15 cellular contexts compared by ENCODE assay signal in genomic region chr17:27810902-27811557, GRCh38. TPM values are rescaled to one million over a fixed set of nuclear protein-coding genes. Genes with fewer than 3 reads are reported as not detected.
DNase-seq lines count a peak whose midpoint lies in the region; ATAC-seq, FAIRE-seq and TF ChIP-seq lines count a peak whose summit lies in the region.
"Had no signal": no experiment of that assay in that cellular context is flagged by ENCODE, and none has a peak within 500 bp of the region (broad histone marks: within the 10 kb centered on the region; RNA-seq: fewer than 3 reads in every experiment).

No MANE protein-coding gene starts in this region.

- no peak overlapping the region for H3K4me3 Mint-ChIP-seq in activated CD8-positive, alpha-beta memory T cell treated with anti-CD3 and anti-CD28 coated beads, Interleukin-2, amount 10 ng/mL, durations not matched to agents 7 days and 5 days
- no peak overlapping the region for H3K4me3 Mint-ChIP-seq in nephron progenitor cell

- no peak for FAIRE-seq in RCC 7860 (lab: Jason Lieb, UNC)
- FAIRE-seq: astrocyte had no signal

- no peak for TF ChIP-seq CTCF in nephron progenitor cell (IDR thresholded peaks at IDR 0.05)

- peak overlapping the region; percentile 100 for H3K27ac Mint-ChIP-seq in activated CD8-positive, alpha-beta memory T cell treated with anti-CD3 and anti-CD28 coated beads, Interleukin-2, amount 10 ng/mL, durations not matched to agents 7 days and 5 days
- peak overlapping the region; percentile 79 for H3K27ac Mint-ChIP-seq in nephron progenitor cell

- no peak for DNase-seq in activated CD8-positive, alpha-beta memory T cell treated with anti-CD3 and anti-CD28 coated beads, Interleukin-2, amount 10 ng/mL, durations not matched to agents 7 days and 5 days
- DNase-seq in activated CD8-positive, alpha-beta memory T cell treated with anti-CD3 and anti-CD28 coated beads, Interleukin-2, amount 50 U/mL, for 48 hours: no peak
- DNase-seq in NCI-H2227 (lab: John Stamatoyannopoulos, UW; ENCODE audit: unreplicated experiment) (peak; percentile 37), amniotic epithelial cell (ENCODE audit: low read depth) (peak; percentile 3), nephron progenitor cell (no peak), RCC 7860 (ENCODE audit: low spot score) (no peak), NCI-H748 (lab: John Stamatoyannopoulos, UW; ENCODE audit: unreplicated experiment) (no peak)
- DNase-seq: activated CD8-positive, alpha-beta memory T cell treated with anti-CD3 and anti-CD28 coated beads, Interleukin-2, amount 50 U/mL, for 4 hours; dorsolateral prefrontal cortex; NCI-H1694 treated with DMSO at 0.1 percent for 48 hours; NCI-H82; ovary; SHP77 treated with DMSO at 0.1 percent for 48 hours had no signal

- peaks cover 2% of the 10 kb centered on the region for H3K9me3 Mint-ChIP-seq in activated CD8-positive, alpha-beta memory T cell treated with anti-CD3 and anti-CD28 coated beads, Interleukin-2, amount 10 ng/mL, durations not matched to agents 7 days and 5 days (ENCODE audit: low read depth)
- no peaks in the 10 kb centered on the region for H3K9me3 Mint-ChIP-seq in nephron progenitor cell

- CTCF ChIA-PET in activated CD8-positive, alpha-beta memory T cell treated with anti-CD3 and anti-CD28 coated beads, Interleukin-2, amount 10 ng/mL, durations not matched to agents 7 days and 5 days (lab: Charles Lee): interaction anchor here (1.0 to 19.2 kb wide), 3 partner anchors 70 to 441 kb away, joined by 3 to 571 read pairs (median 183); partner anchors contain the start of gene LYRM9

- no peak for ATAC-seq in activated CD8-positive, alpha-beta memory T cell treated with anti-CD3 and anti-CD28 coated beads, Interleukin-2, amount 10 ng/mL, durations not matched to agents 7 days and 5 days
- no peak for ATAC-seq in GM18517 (IDR thresholded peaks at IDR 0.05; ENCODE audit: unreplicated experiment)

- H3K36me3 Mint-ChIP-seq in activated CD8-positive, alpha-beta memory T cell treated with anti-CD3 and anti-CD28 coated beads, Interleukin-2, amount 10 ng/mL, durations not matched to agents 7 days and 5 days: peaks cover 36% of the 10 kb centered on the region
- no peaks in the 10 kb centered on the region for H3K36me3 Mint-ChIP-seq in nephron progenitor cell (ENCODE audit: low read depth)

- H3K27me3 Mint-ChIP-seq in activated CD8-positive, alpha-beta memory T cell treated with anti-CD3 and anti-CD28 coated beads, Interleukin-2, amount 10 ng/mL, durations not matched to agents 7 days and 5 days: no peaks in the 10 kb centered on the region
- peaks cover 17% of the 10 kb centered on the region for H3K27me3 Mint-ChIP-seq in nephron progenitor cell (ENCODE audit: low read depth, poor library complexity)

- peaks cover 45% of the 10 kb centered on the region for H3K4me1 Mint-ChIP-seq in activated CD8-positive, alpha-beta memory T cell treated with anti-CD3 and anti-CD28 coated beads, Interleukin-2, amount 10 ng/mL, durations not matched to agents 7 days and 5 days
- peaks cover 30% of the 10 kb centered on the region for H3K4me1 Mint-ChIP-seq in nephron progenitor cell

RNA-seq across cellular contexts. Expression of gene NOS2, which starts 10.7 kb away (rescaled TPM):
- total RNA-seq in activated CD8-positive, alpha-beta memory T cell treated with anti-CD3 and anti-CD28 coated beads, Interleukin-2, amount 10 ng/mL, durations not matched to agents 7 days and 5 days: under 1 TPM in 1 of 2 experiments, not detected in 1; 0.06 TPM

Comparison
In these comparisons a context has a peak if more than half of its experiments do, and no peak if none do; other contexts are left out.
1. DNase-seq: peak in NCI-H2227 (single experiment) and amniotic epithelial cell (single experiment); none in activated CD8-positive, alpha-beta memory T cell treated with anti-CD3 and anti-CD28 coated beads, Interleukin-2, amount 10 ng/mL, durations not matched to agents 7 days and 5 days (single experiment), activated CD8-positive, alpha-beta memory T cell treated with anti-CD3 and anti-CD28 coated beads, Interleukin-2, amount 50 U/mL, for 48 hours (single experiment), nephron progenitor cell (single experiment), RCC 7860 (single experiment) and NCI-H748 (single experiment).